ENCODE assay signal across 29 cellular contexts in genomic region chr6:6604566-6604965, GRCh38. TPM values are rescaled to one million over a fixed set of nuclear protein-coding genes. Genes with fewer than 3 reads are reported as not detected.
"Had no signal": no experiment of that assay in that cellular context is flagged by ENCODE, and none has a peak within 500 bp of the region (broad histone marks: within the 10 kb centered on the region; RNA-seq: fewer than 3 reads in every experiment).

No MANE protein-coding gene starts in this region.

- H3K27me3 ChIP-seq: brain microvascular endothelial cell, gastrocnemius medialis, hepatocyte, right atrium auricular region, uterus had no signal

- H3K9me3 ChIP-seq: thoracic aorta, uterus had no signal

- H3K4me3 ChIP-seq: gastrocnemius medialis, hepatocyte, left ventricle myocardium inferior, lung, right atrium auricular region, thoracic aorta, uterus had no signal

- ATAC-seq: activated CD8-positive, alpha-beta T cell treated with anti-CD3 and anti-CD28 coated beads for 36 hours; activated naive CD4-positive, alpha-beta T cell treated with anti-CD3 and anti-CD28 coated beads, Interleukin-2, amount 50 U/mL, for 72 hours; activated T-cell treated with anti-CD3 and anti-CD28 coated beads, Interleukin-2, amount 50 U/mL, for 4 hours; activated T-helper 17 cell treated with anti-CD3 and anti-CD28 coated beads, Interleukin-2, amount 50 U/mL, for 72 hours; effector memory CD8-positive, alpha-beta T cell; gastrocnemius medialis; natural killer cell treated with Interleukin-12 subunit alpha and Interleukin-12 subunit beta and Interleukin-15 and Interleukin-18, amount 100 ng/mL, for 72 hours; WTC11 had no signal

- H3K27ac Mint-ChIP-seq: activated CD8-positive, alpha-beta T cell treated with anti-CD3 and anti-CD28 coated beads for 36 hours; activated naive CD4-positive, alpha-beta T cell treated with anti-CD3 and anti-CD28 coated beads, Interleukin-2, amount 50 U/mL, for 72 hours; activated T-helper 17 cell treated with anti-CD3 and anti-CD28 coated beads, Interleukin-2, amount 50 U/mL, for 72 hours; effector memory CD8-positive, alpha-beta T cell; natural killer cell treated with Interleukin-12 subunit alpha and Interleukin-12 subunit beta and Interleukin-15 and Interleukin-18, amount 100 ng/mL, for 72 hours; WTC11 had no signal

- H3K9me3 Mint-ChIP-seq: activated T-cell treated with anti-CD3 and anti-CD28 coated beads, Interleukin-2, amount 50 U/mL, for 4 hours; effector memory CD8-positive, alpha-beta T cell; natural killer cell treated with Interleukin-12 subunit alpha and Interleukin-12 subunit beta and Interleukin-15 and Interleukin-18, amount 100 ng/mL, for 72 hours had no signal

- H3K27ac ChIP-seq: brain microvascular endothelial cell, gastrocnemius medialis, hepatocyte, left ventricle myocardium inferior, right atrium auricular region, thoracic aorta, uterus had no signal

- H3K4me3 Mint-ChIP-seq: activated CD8-positive, alpha-beta T cell treated with anti-CD3 and anti-CD28 coated beads for 36 hours; activated T-cell treated with anti-CD3 and anti-CD28 coated beads, Interleukin-2, amount 50 U/mL, for 4 hours; activated T-helper 17 cell treated with anti-CD3 and anti-CD28 coated beads, Interleukin-2, amount 50 U/mL, for 72 hours; effector memory CD8-positive, alpha-beta T cell; natural killer cell treated with Interleukin-12 subunit alpha and Interleukin-12 subunit beta and Interleukin-15 and Interleukin-18, amount 100 ng/mL, for 72 hours; WTC11 had no signal

- H3K27me3 Mint-ChIP-seq: activated CD8-positive, alpha-beta T cell treated with anti-CD3 and anti-CD28 coated beads for 36 hours; natural killer cell treated with Interleukin-12 subunit alpha and Interleukin-12 subunit beta and Interleukin-15 and Interleukin-18, amount 100 ng/mL, for 72 hours had no signal

- H3K36me3 ChIP-seq: brain microvascular endothelial cell, gastrocnemius medialis, left ventricle myocardium inferior, right atrium auricular region, thoracic aorta, uterus had no signal

- H3K36me3 Mint-ChIP-seq: natural killer cell treated with Interleukin-12 subunit alpha and Interleukin-12 subunit beta and Interleukin-15 and Interleukin-18, amount 100 ng/mL, for 72 hours; WTC11 had no signal

- DNase-seq: activated CD4-positive, alpha-beta T cell treated with anti-CD3 and anti-CD28 coated beads, Interleukin-2, amount 50 U/mL, for 1 hour; activated CD8-positive, alpha-beta T cell treated with anti-CD3 and anti-CD28 coated beads for 36 hours; activated gamma-delta T cell treated with Interleukin-2 at 50 U/mL for 16 hours; activated T-cell treated with anti-CD3 and anti-CD28 coated beads, Interleukin-2, amount 50 U/mL, for 4 hours; amniotic stem cell; brain microvascular endothelial cell; cortex of kidney; effector memory CD8-positive, alpha-beta T cell; erythroblast; gastrocnemius medialis; glutamatergic neuron; left ventricle myocardium inferior; mesendoderm; stimulated activated CD4-positive, alpha-beta T cell treated with anti-CD3 and anti-CD28 coated beads, Interleukin-15, amount 100 ng/mL, for 24 hours; stimulated activated CD4-positive, alpha-beta T cell treated with anti-CD3 and anti-CD28 coated beads, Interleukin-2, amount 100 ng/mL, for 24 hours; stimulated activated naive CD4-positive, alpha-beta T cell treated with Interleukin-2 at 50 U/mL for 16 hours; T-helper 9 cell; trophoblast cell; uterus had no signal

RNA-seq across cellular contexts. Expression of gene LY86, which starts 16.0 kb away (rescaled TPM):
- total RNA-seq: activated T-helper 17 cell treated with anti-CD3 and anti-CD28 coated beads, Interleukin-2, amount 50 U/mL, for 72 hours; astrocyte; pulmonary artery endothelial cell; WTC11 had no signal
